In the genomic region with DNA sequence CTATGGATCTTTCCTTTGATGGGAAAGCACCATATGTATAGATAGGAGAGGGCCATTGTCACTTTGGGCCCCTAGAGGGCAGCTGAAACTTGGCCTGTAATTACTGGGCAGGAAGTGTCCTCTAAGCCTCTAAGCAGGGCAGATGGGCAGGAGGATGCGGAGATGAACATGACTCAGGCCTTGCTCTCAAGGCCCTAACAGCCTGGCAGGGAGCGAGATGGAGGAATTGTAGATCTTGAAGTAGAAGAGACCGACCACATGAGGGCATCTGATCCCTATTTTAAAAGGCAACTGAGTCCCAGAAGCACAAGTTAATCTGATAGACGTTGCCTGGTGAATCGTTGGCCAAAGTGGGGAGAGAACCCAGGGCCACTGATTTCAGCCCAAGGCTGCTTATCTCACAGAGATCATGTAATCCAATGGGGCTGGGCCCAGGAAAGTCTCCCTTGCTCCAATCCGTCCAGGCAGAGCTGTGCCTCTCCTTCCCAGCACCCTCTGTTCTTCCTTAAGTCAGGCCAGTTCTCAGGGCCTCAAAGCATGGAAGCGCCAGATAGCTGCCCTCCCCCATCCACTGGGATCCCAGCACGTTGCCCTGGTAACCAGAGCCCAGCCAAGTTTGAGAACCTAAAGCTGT, we compare ENCODE assay signal across 10 cellular contexts. TPM values are rescaled to one million over a fixed set of nuclear protein-coding genes. Genes with fewer than 3 reads are reported as not detected.
A peak's percentile ranks its signal among the peaks of the same experiment; 100 is the strongest.
DNase-seq lines count a peak whose midpoint lies in the region; ATAC-seq, FAIRE-seq and TF ChIP-seq lines count a peak whose summit lies in the region.
"Had no signal": no experiment of that assay in that cellular context is flagged by ENCODE, and none has a peak within 500 bp of the region (broad histone marks: within the 10 kb centered on the region; RNA-seq: fewer than 3 reads in every experiment).

No MANE protein-coding gene starts in this region.

- no peaks in the 10 kb centered on the region for H3K36me3 ChIP-seq in keratinocyte (ENCODE audit: control insufficient read depth in 2 of 2, extremely low read depth in 1 of 2, insufficient read depth in 2 of 2, low read length in 2 of 2)

- H3K9me3 Mint-ChIP-seq in brain = peaks cover 0 to 2% (median 0%) of the 10 kb centered on the region in 5 experiments
- H3K9me3 Mint-ChIP-seq: central memory CD8-positive, alpha-beta T cell had no signal

- peak overlapping the region in 3 of 5 experiments; percentile 39 to 62 (median 49) for H3K4me3 Mint-ChIP-seq in brain
- H3K4me3 Mint-ChIP-seq: central memory CD8-positive, alpha-beta T cell had no signal

- FAIRE-seq in keratinocyte (lab: Jason Lieb, UNC) = peak; percentile 93

- ATAC-seq in GM19452 (IDR thresholded peaks at IDR 0.05; ENCODE audit: unreplicated experiment) = no peak

- H3K79me2 ChIP-seq in keratinocyte (ENCODE audit: control insufficient read depth, insufficient read depth, low read length) = no peaks in the 10 kb centered on the region

- H3K4me1 ChIP-seq in keratinocyte (ENCODE audit: control insufficient read depth, extremely low read depth, insufficient read depth, low read length) = peaks cover 4% of the 10 kb centered on the region

- H3K36me3 Mint-ChIP-seq in brain = no peaks in the 10 kb centered on the region

- H3K4me2 ChIP-seq in keratinocyte (ENCODE audit: control insufficient read depth, extremely low read depth, insufficient read depth, low read depth, low read length) = no peak overlapping the region

- TF ChIP-seq CTCF in brain (conservative IDR thresholded peaks at IDR 0.05) (peak in 1 of 2 experiments; percentile 45), keratinocyte (optimal IDR thresholded peaks at IDR 0.05 in 1 of 3, IDR thresholded peaks at IDR 0.05 in 1 of 3, conservative IDR thresholded peaks at IDR 0.05 in 1 of 3; ENCODE audit: extremely low read depth in 1 of 3, insufficient read depth in 2 of 3, low read length in 3 of 3) (peak; percentile 48 to 57 (median 50))

- dilution Hi-C loops in keratinocyte (cut with MboI; ENCODE audit: extremely low pct_ligation_motif_present, low sequenced_read_pairs) = no loop called here

- no peaks in the 10 kb centered on the region for H4K20me1 ChIP-seq in keratinocyte (ENCODE audit: control insufficient read depth, extremely low read depth, insufficient read depth, low read length)

- H3K27ac ChIP-seq in keratinocyte (ENCODE audit: control insufficient read depth, insufficient read depth, low read length) = no peak overlapping the region
- H3K27ac ChIP-seq in substantia nigra (ENCODE audit: low read depth, low read length, poor library complexity, severe bottlenecking) = peak overlapping the region; percentile 21
- H3K27ac ChIP-seq: C4-2B had no signal

- DNase-seq in DMS79 treated with DMSO at 0.1 percent for 48 hours (lab: John Stamatoyannopoulos, UW) (peak; percentile 3), DMS79 (lab: John Stamatoyannopoulos, UW) (no peak), HK-2 (ENCODE audit: unreplicated experiment) (peak; percentile 83), SHP77 (lab: John Stamatoyannopoulos, UW) (peak; percentile 82 to 85), keratinocyte (ENCODE audit: low read depth, low spot score) (peak; percentile 41), substantia nigra (lab: John Stamatoyannopoulos, UW) (peak in 28 of 49 donors; percentile 14 to 71 (median 46))

- no peak overlapping the region for H2AFZ ChIP-seq in keratinocyte (ENCODE audit: control insufficient read depth, low read length)

- H3K27ac Mint-ChIP-seq in brain = peak overlapping the region; percentile 91 to 96 (median 93)

- H3K4me1 Mint-ChIP-seq in brain = peaks cover 76% of the 10 kb centered on the region
- H3K4me1 Mint-ChIP-seq: central memory CD8-positive, alpha-beta T cell had no signal

- H3K9ac ChIP-seq in keratinocyte (ENCODE audit: control insufficient read depth, extremely low read depth, insufficient read depth, low read length) = no peak overlapping the region

- H3K27me3 Mint-ChIP-seq in brain = no peaks in the 10 kb centered on the region

- peaks cover 2% of the 10 kb centered on the region for H3K27me3 ChIP-seq in keratinocyte (ENCODE audit: control insufficient read depth, extremely low read depth, insufficient read depth, low read length)

- H3K4me3 ChIP-seq in keratinocyte (ENCODE audit: control insufficient read depth in 2 of 3, extremely low read depth in 1 of 3, insufficient read depth in 2 of 3, low read depth in 1 of 3, low read length in 3 of 3) = no peak overlapping the region

- no peaks in the 10 kb centered on the region for H3K9me1 ChIP-seq in keratinocyte (ENCODE audit: control insufficient read depth, extremely low read depth, insufficient read depth, low read length)

- H3K9me3 ChIP-seq in keratinocyte (ENCODE audit: control insufficient read depth, low read depth, low read length) = no peaks in the 10 kb centered on the region

RNA-seq across cellular contexts. Expression of gene SEPTIN3, which starts 2.5 kb away (rescaled TPM):
- polyA plus RNA-seq in brain (ENCODE audit: insufficient read depth, low read depth, low replicate concordance) = 289 TPM
- 0.05 to 0.07 TPM (median 0.06 TPM) in 3 replicates for polyA plus RNA-seq in keratinocyte
- polyA plus RNA-seq in keratinocyte (2011; ENCODE audit: low read depth) = 0.74 TPM
- 0.07 and 0.19 TPM in 2 replicates for polyA plus RNA-seq in keratinocyte (2011; cell fraction: cytosol; rRNA removed)
- 0.04 and 0.29 TPM in 2 replicates for polyA plus RNA-seq in keratinocyte (2011; cell fraction: nucleus; rRNA removed)
- polyA plus RNA-seq in keratinocyte (2012; ENCODE audit: low replicate concordance) = 0.07 and 1.0 TPM in 2 replicates
- 0.06 TPM in 1 of 3 replicates, not detected in the others for polyA minus RNA-seq in keratinocyte
- polyA minus RNA-seq in keratinocyte (2011; cell fraction: cytosol; rRNA and poly(A)+ RNA removed) = not detected
- polyA minus RNA-seq in keratinocyte (2011; cell fraction: nucleus; rRNA and poly(A)+ RNA removed) = not detected in 2 replicates

RNA-seq across cellular contexts. Expression of gene CENPM, which starts 19.8 kb away (rescaled TPM):
- 40.5 TPM for polyA plus RNA-seq in brain (ENCODE audit: insufficient read depth, low read depth, low replicate concordance)
- polyA plus RNA-seq in keratinocyte = 1.3 to 10.1 TPM (median 4.8 TPM) in 3 replicates
- not detected for polyA plus RNA-seq in keratinocyte (2011; ENCODE audit: low read depth)
- polyA plus RNA-seq in keratinocyte (2011; cell fraction: cytosol; rRNA removed) = 1.5 and 2.8 TPM in 2 replicates
- polyA plus RNA-seq in keratinocyte (2011; cell fraction: nucleus; rRNA removed) = 1.4 and 2.3 TPM in 2 replicates
- polyA plus RNA-seq in keratinocyte (2012; ENCODE audit: low replicate concordance) = 1.5 and 10.6 TPM in 2 replicates
- 3.2 to 11.0 TPM (median 4.6 TPM) in 3 replicates for polyA minus RNA-seq in keratinocyte
- 3.6 TPM for polyA minus RNA-seq in keratinocyte (2011; cell fraction: cytosol; rRNA and poly(A)+ RNA removed)
- polyA minus RNA-seq in keratinocyte (2011; cell fraction: nucleus; rRNA and poly(A)+ RNA removed) = 1.2 and 1.7 TPM in 2 replicates

RNA-seq across cellular contexts. Expression of gene WBP2NL, which starts 31.9 kb away (rescaled TPM):
- polyA plus RNA-seq in brain (ENCODE audit: insufficient read depth, low read depth, low replicate concordance) = 0.61 TPM
- 0.04 to 0.07 TPM in 2 of 3 replicates, not detected in the other for polyA plus RNA-seq in keratinocyte
- not detected for polyA plus RNA-seq in keratinocyte (2011; ENCODE audit: low read depth)
- not detected in 2 replicates for polyA plus RNA-seq in keratinocyte (2011; cell fraction: cytosol; rRNA removed)
- 0.04 and 0.37 TPM in 2 replicates for polyA plus RNA-seq in keratinocyte (2011; cell fraction: nucleus; rRNA removed)
- polyA plus RNA-seq in keratinocyte (2012; ENCODE audit: low replicate concordance) = 0.14 TPM in 1 of 2 replicates, not detected in the other
- polyA minus RNA-seq in keratinocyte = 0.40 to 0.61 TPM in 2 of 3 replicates, not detected in the other
- not detected for polyA minus RNA-seq in keratinocyte (2011; cell fraction: cytosol; rRNA and poly(A)+ RNA removed)
- 0.11 and 0.31 TPM in 2 replicates for polyA minus RNA-seq in keratinocyte (2011; cell fraction: nucleus; rRNA and poly(A)+ RNA removed)

RNA-seq across cellular contexts. Expression of gene TNFRSF13C, which starts 40.1 kb away (rescaled TPM):
- polyA plus RNA-seq in brain (ENCODE audit: insufficient read depth, low read depth, low replicate concordance) (1.4 TPM), keratinocyte (0.03 to 0.08 TPM (median 0.06 TPM) in 3 replicates)
- 0.21 TPM for polyA plus RNA-seq in keratinocyte (2011; ENCODE audit: low read depth)
- polyA plus RNA-seq in keratinocyte (2011; cell fraction: cytosol; rRNA removed) = 0.05 and 0.06 TPM in 2 replicates
- polyA plus RNA-seq in keratinocyte (2011; cell fraction: nucleus; rRNA removed) = 0.25 and 0.35 TPM in 2 replicates
- 0.14 and 0.42 TPM in 2 replicates for polyA plus RNA-seq in keratinocyte (2012; ENCODE audit: low replicate concordance)
- 0.03 to 0.33 TPM (median 0.22 TPM) in 3 replicates for polyA minus RNA-seq in keratinocyte
- not detected for polyA minus RNA-seq in keratinocyte (2011; cell fraction: cytosol; rRNA and poly(A)+ RNA removed)
- polyA minus RNA-seq in keratinocyte (2011; cell fraction: nucleus; rRNA and poly(A)+ RNA removed) = 0.31 TPM in 1 of 2 replicates, not detected in the other

Comparison
In these comparisons a context has a peak if more than half of its experiments do, and no peak if none do; other contexts are left out.
1. RNA of gene SEPTIN3, which starts 2.5 kb away (polyA plus RNA-seq): 289 TPM in brain (single experiment); 0.04 to 1.0 TPM in keratinocyte; every median in the first group is over 100 times any median in the second.